13 cellular contexts compared by ENCODE assay signal in genomic region chr7:141974831-141975230, GRCh38. TPM values are rescaled to one million over a fixed set of nuclear protein-coding genes. Genes with fewer than 3 reads are reported as not detected.
DNase-seq lines count a peak whose midpoint lies in the region; ATAC-seq and TF ChIP-seq lines count a peak whose summit lies in the region.
"Had no signal": no experiment of that assay in that cellular context is flagged by ENCODE, and none has a peak within 500 bp of the region (broad histone marks: within the 10 kb centered on the region; RNA-seq: fewer than 3 reads in every experiment).

No MANE protein-coding gene starts in this region.

- peak; percentile 46 for DNase-seq in activated naive CD4-positive, alpha-beta T cell treated with anti-CD3 and anti-CD28 coated beads for 36 hours
- no peak for DNase-seq in activated naive CD4-positive, alpha-beta T cell treated with anti-CD3 and anti-CD28 coated beads, Interleukin-2, amount 50 U/mL, for 72 hours (ENCODE audit: low spot score in 2 of 2)
- DNase-seq in NCI-H345 (lab: John Stamatoyannopoulos, UW) (peak; percentile 38), choroid plexus epithelial cell (ENCODE audit: low read depth) (peak; percentile 21), smooth muscle cell (lab: John Stamatoyannopoulos, UW; ENCODE audit: unreplicated experiment) (no peak), esophagus squamous epithelium (lab: John Stamatoyannopoulos, UW) (no peak), NCI-H2029 (lab: John Stamatoyannopoulos, UW) (no peak)
- DNase-seq: EL, head of caudate nucleus had no signal

- ATAC-seq in activated naive CD4-positive, alpha-beta T cell treated with anti-CD3 and anti-CD28 coated beads, Interleukin-2, amount 50 U/mL, for 72 hours: no peak
- no peak for ATAC-seq in HG03097 (IDR thresholded peaks at IDR 0.05; ENCODE audit: low FRiP score, unreplicated experiment)

- WGBS in smooth muscle cell (ENCODE audit: low lambda C conversion rate): 54% methylated on average over 2 of the region's 2 CpGs
- 41 to 60% methylated on average over 2 of the region's 2 CpGs for WGBS in esophagus squamous epithelium, 2 donors

- H3K36me3 ChIP-seq in smooth muscle cell (ENCODE audit: low read depth) (no peaks in the 10 kb centered on the region), esophagus squamous epithelium (no peaks in the 10 kb centered on the region)
- H3K36me3 ChIP-seq: right atrium auricular region had no signal

- no peak overlapping the region for H2AFZ ChIP-seq in smooth muscle cell (ENCODE audit: low read depth)

- no peaks in the 10 kb centered on the region for H3K9me3 Mint-ChIP-seq in activated naive CD4-positive, alpha-beta T cell treated with anti-CD3 and anti-CD28 coated beads for 36 hours
- peaks cover 0 to 4% of the 10 kb centered on the region in 2 donors for H3K9me3 Mint-ChIP-seq in activated naive CD4-positive, alpha-beta T cell treated with anti-CD3 and anti-CD28 coated beads, Interleukin-2, amount 50 U/mL, for 72 hours

- H3K9me3 ChIP-seq in smooth muscle cell (replicated peaks; ENCODE audit: low read depth): no peaks in the 10 kb centered on the region
- no peaks in the 10 kb centered on the region for H3K9me3 ChIP-seq in esophagus squamous epithelium
- H3K9me3 ChIP-seq: right atrium auricular region had no signal

- H3K79me2 ChIP-seq in smooth muscle cell (ENCODE audit: low read depth): no peaks in the 10 kb centered on the region

- H3K4me3 ChIP-seq in choroid plexus epithelial cell (ENCODE audit: low read depth, low read length) (no peak overlapping the region), smooth muscle cell (no peak overlapping the region), esophagus squamous epithelium (no peak overlapping the region)
- H3K4me3 ChIP-seq: right atrium auricular region had no signal

- no peak overlapping the region for H3K27ac Mint-ChIP-seq in activated naive CD4-positive, alpha-beta T cell treated with anti-CD3 and anti-CD28 coated beads for 36 hours
- H3K27ac Mint-ChIP-seq in activated naive CD4-positive, alpha-beta T cell treated with anti-CD3 and anti-CD28 coated beads, Interleukin-2, amount 50 U/mL, for 72 hours: no peak overlapping the region

- no peaks in the 10 kb centered on the region for H3K27me3 Mint-ChIP-seq in activated naive CD4-positive, alpha-beta T cell treated with anti-CD3 and anti-CD28 coated beads for 36 hours (ENCODE audit: low read depth)

- H3K27ac ChIP-seq in smooth muscle cell (ENCODE audit: low read depth) (no peak overlapping the region), esophagus squamous epithelium (no peak overlapping the region)
- H3K27ac ChIP-seq: right atrium auricular region had no signal

- H3K4me1 Mint-ChIP-seq in activated naive CD4-positive, alpha-beta T cell treated with anti-CD3 and anti-CD28 coated beads for 36 hours (ENCODE audit: low read depth): peaks cover 16% of the 10 kb centered on the region

- no peaks in the 10 kb centered on the region for H3K27me3 ChIP-seq in smooth muscle cell (ENCODE audit: low read depth)
- H3K27me3 ChIP-seq in esophagus squamous epithelium: no peaks in the 10 kb centered on the region
- H3K27me3 ChIP-seq: right atrium auricular region had no signal

- H3K36me3 Mint-ChIP-seq in activated naive CD4-positive, alpha-beta T cell treated with anti-CD3 and anti-CD28 coated beads for 36 hours (ENCODE audit: low read depth): no peaks in the 10 kb centered on the region
- no peaks in the 10 kb centered on the region for H3K36me3 Mint-ChIP-seq in activated naive CD4-positive, alpha-beta T cell treated with anti-CD3 and anti-CD28 coated beads, Interleukin-2, amount 50 U/mL, for 72 hours
- H3K36me3 Mint-ChIP-seq: IgD-negative memory B cell had no signal

- intact Hi-C loops in activated naive CD4-positive, alpha-beta T cell treated with anti-CD3 and anti-CD28 coated beads for 36 hours (cut with micrococcal nuclease): loop anchor here (5.0 to 10.0 kb wide), 8 partner anchors 218 to 1240 kb away; no protein-coding TSS in a partner anchor
- intact Hi-C loops in esophagus squamous epithelium (cut with DNase I): loop anchor here (10.0 kb wide), 1 partner anchor 210 kb away; no protein-coding TSS in a partner anchor

- H3K9ac ChIP-seq in smooth muscle cell (ENCODE audit: low read depth): no peak overlapping the region

- no peaks in the 10 kb centered on the region for H3K4me1 ChIP-seq in smooth muscle cell (ENCODE audit: low read depth)
- H3K4me1 ChIP-seq in esophagus squamous epithelium: no peaks in the 10 kb centered on the region
- H3K4me1 ChIP-seq: right atrium auricular region had no signal

- H3K4me3 Mint-ChIP-seq in activated naive CD4-positive, alpha-beta T cell treated with anti-CD3 and anti-CD28 coated beads for 36 hours: no peak overlapping the region

- no peaks in the 10 kb centered on the region for H3F3A ChIP-seq in smooth muscle cell (ENCODE audit: low read depth)

- CTCF ChIA-PET in activated naive CD4-positive, alpha-beta T cell treated with anti-CD3 and anti-CD28 coated beads for 36 hours (lab: Charles Lee): interaction anchor here (0.6 to 5.1 kb wide), 10 partner anchors 10 to 425 kb away, joined by 3 to 41 read pairs (median 3); partner anchors contain the start of gene MGAM2

- H4K20me1 ChIP-seq in smooth muscle cell (ENCODE audit: low read depth): no peaks in the 10 kb centered on the region

- no peak for TF ChIP-seq POLR2A in esophagus squamous epithelium (IDR thresholded peaks at IDR 0.05)

- TF ChIP-seq CTCF in choroid plexus epithelial cell (conservative IDR thresholded peaks at IDR 0.05; ENCODE audit: low read depth, low read length) (peak; percentile 43), smooth muscle cell (IDR thresholded peaks at IDR 0.05; ENCODE audit: borderline replicate concordance, insufficient read depth, poor library complexity, severe bottlenecking) (peak; percentile 17), esophagus squamous epithelium (IDR thresholded peaks at IDR 0.05) (peak in 1 of 6 experiments; percentile 37)

- H3K4me2 ChIP-seq in smooth muscle cell: no peak overlapping the region

RNA-seq across cellular contexts. Expression of gene TAS2R38, which starts 1.3 kb away (rescaled TPM):
- not detected for total RNA-seq in activated naive CD4-positive, alpha-beta T cell treated with anti-CD3 and anti-CD28 coated beads for 36 hours
- total RNA-seq in activated naive CD4-positive, alpha-beta T cell treated with anti-CD3 and anti-CD28 coated beads, Interleukin-2, amount 50 U/mL, for 72 hours: not detected
- total RNA-seq in smooth muscle cell (not detected in 2 replicates), esophagus squamous epithelium (not detected)
- not detected in 2 replicates for polyA plus RNA-seq in smooth muscle cell
- total RNA-seq: right atrium auricular region; T-helper 1 cell treated with Interleukin-12 subunit alpha and Interleukin-12 subunit beta and Interleukin-4 antibody, amounts not matched to agents 30 ng/mL and 1 ng/mL, for 36 hours had no signal
- polyA plus RNA-seq: IgD-negative memory B cell had no signal

RNA-seq across cellular contexts. Expression of gene MGAM, which starts 20.8 kb away (rescaled TPM):
- not detected for total RNA-seq in activated naive CD4-positive, alpha-beta T cell treated with anti-CD3 and anti-CD28 coated beads for 36 hours
- total RNA-seq in activated naive CD4-positive, alpha-beta T cell treated with anti-CD3 and anti-CD28 coated beads, Interleukin-2, amount 50 U/mL, for 72 hours: under 1 TPM in 1 of 2 donors, not detected in 1; 0.02 TPM
- total RNA-seq in smooth muscle cell: 0.13 and 0.63 TPM in 2 replicates
- 0.03 TPM in 1 of 2 replicates, not detected in the other for polyA plus RNA-seq in smooth muscle cell
- under 1 TPM in 3 of 4 donors, not detected in 1; 0.15 to 0.53 (median 0.19) TPM for total RNA-seq in esophagus squamous epithelium
- total RNA-seq: T-helper 1 cell treated with Interleukin-12 subunit alpha and Interleukin-12 subunit beta and Interleukin-4 antibody, amounts not matched to agents 30 ng/mL and 1 ng/mL, for 36 hours had no signal
- polyA plus RNA-seq: IgD-negative memory B cell had no signal

RNA-seq across cellular contexts. Expression of gene CLEC5A, which starts 28.1 kb away (rescaled TPM):
- total RNA-seq in activated naive CD4-positive, alpha-beta T cell treated with anti-CD3 and anti-CD28 coated beads for 36 hours: not detected
- total RNA-seq in activated naive CD4-positive, alpha-beta T cell treated with anti-CD3 and anti-CD28 coated beads, Interleukin-2, amount 50 U/mL, for 72 hours: not detected
- total RNA-seq in smooth muscle cell (not detected in 2 replicates), esophagus squamous epithelium (1 to 10 TPM in 2 of 4 donors, under 1 TPM in 2; 0.47 to 3.3 (median 1.1) TPM)
- not detected in 2 replicates for polyA plus RNA-seq in smooth muscle cell
- total RNA-seq: T-helper 1 cell treated with Interleukin-12 subunit alpha and Interleukin-12 subunit beta and Interleukin-4 antibody, amounts not matched to agents 30 ng/mL and 1 ng/mL, for 36 hours had no signal
- polyA plus RNA-seq: IgD-negative memory B cell had no signal

RNA-seq across cellular contexts. Expression of gene OR9A4, which starts 58.6 kb away (rescaled TPM):
- not detected for total RNA-seq in activated naive CD4-positive, alpha-beta T cell treated with anti-CD3 and anti-CD28 coated beads for 36 hours
- total RNA-seq in activated naive CD4-positive, alpha-beta T cell treated with anti-CD3 and anti-CD28 coated beads, Interleukin-2, amount 50 U/mL, for 72 hours: not detected
- total RNA-seq in smooth muscle cell: 0.27 TPM in 1 of 2 replicates, not detected in the other
- not detected in 2 replicates for polyA plus RNA-seq in smooth muscle cell
- not detected for total RNA-seq in esophagus squamous epithelium
- total RNA-seq: right atrium auricular region; T-helper 1 cell treated with Interleukin-12 subunit alpha and Interleukin-12 subunit beta and Interleukin-4 antibody, amounts not matched to agents 30 ng/mL and 1 ng/mL, for 36 hours had no signal
- polyA plus RNA-seq: IgD-negative memory B cell had no signal

Comparison
In these comparisons a context has a peak if more than half of its experiments do, and no peak if none do; other contexts are left out.
1. DNase-seq: peak in activated naive CD4-positive, alpha-beta T cell treated with anti-CD3 and anti-CD28 coated beads for 36 hours (single experiment), NCI-H345 (single experiment) and choroid plexus epithelial cell (single experiment); none in activated naive CD4-positive, alpha-beta T cell treated with anti-CD3 and anti-CD28 coated beads, Interleukin-2, amount 50 U/mL, for 72 hours (0 of 2), smooth muscle cell (single experiment), esophagus squamous epithelium (single experiment) and NCI-H2029 (single experiment).